Comparison of ENCODE assay signal across 25 cellular contexts in the genomic region with DNA sequence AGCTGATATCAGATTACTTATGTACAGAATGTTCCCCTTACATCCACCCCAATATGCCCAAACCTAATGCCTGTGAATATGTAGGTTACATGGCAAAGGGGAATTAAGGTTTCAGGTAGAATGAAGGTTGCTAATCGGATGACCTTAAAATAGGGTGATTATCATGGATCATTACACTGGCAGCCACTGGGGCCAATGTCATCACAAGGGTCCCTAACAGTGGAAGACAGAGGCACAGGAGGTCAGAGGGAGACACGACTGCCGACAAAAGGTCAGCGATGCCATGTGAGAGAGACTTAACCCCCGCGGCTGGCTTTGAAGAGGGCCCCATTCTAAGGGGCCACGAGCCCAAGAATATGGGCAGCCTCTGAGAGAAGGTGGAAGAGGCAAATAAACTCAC.
"Had no signal": no experiment of that assay in that cellular context is flagged by ENCODE, and none has a peak within 500 bp of the region (broad histone marks: within the 10 kb centered on the region; RNA-seq: fewer than 3 reads in every experiment).

No MANE protein-coding gene starts in this region.

- H3K4me1 ChIP-seq: ascending aorta, esophagus squamous epithelium had no signal

- H3K36me3 ChIP-seq: ascending aorta, brain microvascular endothelial cell, esophagus squamous epithelium had no signal

- ATAC-seq: activated naive CD4-positive, alpha-beta T cell treated with anti-CD3 and anti-CD28 coated beads, Interleukin-2, amount 50 U/mL, for 72 hours; activated T-cell treated with anti-CD3 and anti-CD28 coated beads, Interleukin-2, amount 50 U/mL, for 72 hours; effector memory CD8-positive, alpha-beta T cell; WTC11 had no signal

- H3K4me3 ChIP-seq: ascending aorta, esophagus squamous epithelium had no signal

- H3K27ac ChIP-seq: ascending aorta, brain microvascular endothelial cell, epithelial cell of prostate, esophagus squamous epithelium had no signal

- H3K27ac Mint-ChIP-seq: activated CD4-positive, alpha-beta memory T cell treated with anti-CD3 and anti-CD28 coated beads, Interleukin-2, amount 10 ng/mL, durations not matched to agents 7 days and 5 days; activated CD4-positive, alpha-beta T cell treated with anti-CD3 and anti-CD28 coated beads, Interleukin-2, amount 10 ng/mL, durations not matched to agents 7 days and 5 days; activated naive CD4-positive, alpha-beta T cell treated with anti-CD3 and anti-CD28 coated beads, Interleukin-2, amount 10 ng/mL, durations not matched to agents 7 days and 5 days; activated naive CD4-positive, alpha-beta T cell treated with anti-CD3 and anti-CD28 coated beads, Interleukin-2, amount 50 U/mL, for 72 hours; activated naive CD8-positive, alpha-beta T cell treated with anti-CD3 and anti-CD28 coated beads, Interleukin-2, amount 10 ng/mL, durations not matched to agents 7 days and 5 days; activated T-cell treated with anti-CD3 and anti-CD28 coated beads, Interleukin-2, amount 50 U/mL, for 24 hours; activated T-cell treated with anti-CD3 and anti-CD28 coated beads, Interleukin-2, amount 50 U/mL, for 72 hours; effector memory CD8-positive, alpha-beta T cell; WTC11 had no signal

- H3K9me3 Mint-ChIP-seq: activated naive CD8-positive, alpha-beta T cell treated with anti-CD3 and anti-CD28 coated beads, Interleukin-2, amount 10 ng/mL, durations not matched to agents 7 days and 5 days; activated T-cell treated with anti-CD3 and anti-CD28 coated beads, Interleukin-2, amount 50 U/mL, for 24 hours; effector memory CD8-positive, alpha-beta T cell; WTC11 had no signal

- H3K4me1 Mint-ChIP-seq: activated CD4-positive, alpha-beta memory T cell treated with anti-CD3 and anti-CD28 coated beads, Interleukin-2, amount 10 ng/mL, durations not matched to agents 7 days and 5 days; activated CD4-positive, alpha-beta T cell treated with anti-CD3 and anti-CD28 coated beads, Interleukin-2, amount 10 ng/mL, durations not matched to agents 7 days and 5 days; activated naive CD4-positive, alpha-beta T cell treated with anti-CD3 and anti-CD28 coated beads, Interleukin-2, amount 10 ng/mL, durations not matched to agents 7 days and 5 days; activated naive CD8-positive, alpha-beta T cell treated with anti-CD3 and anti-CD28 coated beads, Interleukin-2, amount 10 ng/mL, durations not matched to agents 7 days and 5 days had no signal

- DNase-seq: activated CD4-positive, alpha-beta memory T cell treated with anti-CD3 and anti-CD28 coated beads, Interleukin-2, amount 10 ng/mL, durations not matched to agents 7 days and 5 days; activated CD4-positive, alpha-beta T cell treated with anti-CD3 and anti-CD28 coated beads for 1 hour; activated CD4-positive, alpha-beta T cell treated with anti-CD3 and anti-CD28 coated beads for 4 hours; activated CD4-positive, alpha-beta T cell treated with anti-CD3 and anti-CD28 coated beads, Interleukin-2, amount 10 ng/mL, durations not matched to agents 7 days and 5 days; activated CD4-positive, alpha-beta T cell treated with anti-CD3 and anti-CD28 coated beads, Interleukin-2, amount 50 U/mL, for 4 hours; activated CD8-positive, alpha-beta memory T cell treated with anti-CD3 and anti-CD28 coated beads, Interleukin-2, amount 50 U/mL, for 48 hours; activated gamma-delta T cell; activated naive CD4-positive, alpha-beta T cell; activated naive CD4-positive, alpha-beta T cell treated with anti-CD3 and anti-CD28 coated beads, Interleukin-2, amount 10 ng/mL, durations not matched to agents 7 days and 5 days; activated naive CD8-positive, alpha-beta T cell treated with anti-CD3 and anti-CD28 coated beads, Interleukin-2, amount 10 ng/mL, durations not matched to agents 7 days and 5 days; activated T-cell treated with anti-CD3 and anti-CD28 coated beads for 4 hours; activated T-cell treated with anti-CD3 and anti-CD28 coated beads, Interleukin-2, amount 50 U/mL, for 24 hours; activated T-cell treated with anti-CD3 and anti-CD28 coated beads, Interleukin-2, amount 50 U/mL, for 72 hours; brain microvascular endothelial cell; caudate nucleus; cortex of kidney; dermis blood vessel endothelial cell; effector CD4-positive, alpha-beta T cell; effector memory CD8-positive, alpha-beta T cell; esophagus squamous epithelium; T-helper 2 cell had no signal

- H3K9me3 ChIP-seq: ascending aorta, esophagus squamous epithelium had no signal

- H3K27me3 ChIP-seq: ascending aorta, brain microvascular endothelial cell had no signal

- H3K4me3 Mint-ChIP-seq: activated CD4-positive, alpha-beta memory T cell treated with anti-CD3 and anti-CD28 coated beads, Interleukin-2, amount 10 ng/mL, durations not matched to agents 7 days and 5 days; activated CD4-positive, alpha-beta T cell treated with anti-CD3 and anti-CD28 coated beads, Interleukin-2, amount 10 ng/mL, durations not matched to agents 7 days and 5 days; activated naive CD4-positive, alpha-beta T cell treated with anti-CD3 and anti-CD28 coated beads, Interleukin-2, amount 10 ng/mL, durations not matched to agents 7 days and 5 days; activated naive CD8-positive, alpha-beta T cell treated with anti-CD3 and anti-CD28 coated beads, Interleukin-2, amount 10 ng/mL, durations not matched to agents 7 days and 5 days; activated T-cell treated with anti-CD3 and anti-CD28 coated beads, Interleukin-2, amount 50 U/mL, for 24 hours; activated T-cell treated with anti-CD3 and anti-CD28 coated beads, Interleukin-2, amount 50 U/mL, for 72 hours; effector memory CD8-positive, alpha-beta T cell; WTC11 had no signal

- H3K36me3 Mint-ChIP-seq: activated naive CD4-positive, alpha-beta T cell treated with anti-CD3 and anti-CD28 coated beads, Interleukin-2, amount 10 ng/mL, durations not matched to agents 7 days and 5 days; activated naive CD8-positive, alpha-beta T cell treated with anti-CD3 and anti-CD28 coated beads, Interleukin-2, amount 10 ng/mL, durations not matched to agents 7 days and 5 days had no signal
